Comparison of ENCODE assay signal across 8 cellular contexts in genomic region chr15:44501768-44502366, GRCh38. TPM values are rescaled to one million over a fixed set of nuclear protein-coding genes. Genes with fewer than 3 reads are reported as not detected.
A peak's percentile ranks its signal among the peaks of the same experiment; 100 is the strongest.
DNase-seq lines count a peak whose midpoint lies in the region; ATAC-seq and TF ChIP-seq lines count a peak whose summit lies in the region.

No MANE protein-coding gene starts in this region.

- no peaks in the 10 kb centered on the region for H4K20me1 ChIP-seq in hepatocyte (ENCODE audit: insufficient read depth, poor library complexity, severe bottlenecking)

- H3K4me3 Mint-ChIP-seq in activated CD8-positive, alpha-beta T cell treated with anti-CD3 and anti-CD28 coated beads, Interleukin-2, amount 10 ng/mL, durations not matched to agents 7 days and 5 days, result no peak overlapping the region
- no peak overlapping the region for H3K4me3 Mint-ChIP-seq in stimulated activated effector memory CD8-positive, alpha-beta T cell treated with anti-CD3 and anti-CD28 coated beads, Interleukin-12 subunit alpha, Interleukin-12 subunit beta, amount 100 ng/mL, for 72 hours

- no peaks in the 10 kb centered on the region for H3K79me2 ChIP-seq in hepatocyte

- TF ChIP-seq CTCF in LNCaP clone FGC (IDR thresholded peaks at IDR 0.05; ENCODE audit: control insufficient read depth, extremely low read depth, insufficient read depth), result peak; percentile 67
- TF ChIP-seq CTCF in hepatocyte (IDR thresholded peaks at IDR 0.05; ENCODE audit: poor library complexity), result peak; percentile 64

- no peaks in the 10 kb centered on the region for H3K9me2 ChIP-seq in hepatocyte (replicated peaks; ENCODE audit: insufficient read depth)

- no peaks in the 10 kb centered on the region for H3K27me3 ChIP-seq in hepatocyte

- no peaks in the 10 kb centered on the region for H3K9me3 Mint-ChIP-seq in activated CD8-positive, alpha-beta T cell treated with anti-CD3 and anti-CD28 coated beads, Interleukin-2, amount 10 ng/mL, durations not matched to agents 7 days and 5 days (ENCODE audit: insufficient read depth)
- H3K9me3 Mint-ChIP-seq in stimulated activated effector memory CD8-positive, alpha-beta T cell treated with anti-CD3 and anti-CD28 coated beads, Interleukin-12 subunit alpha, Interleukin-12 subunit beta, amount 100 ng/mL, for 72 hours, result no peaks in the 10 kb centered on the region

- ATAC-seq in activated CD8-positive, alpha-beta T cell treated with anti-CD3 and anti-CD28 coated beads, Interleukin-2, amount 10 ng/mL, durations not matched to agents 7 days and 5 days, result peak; percentile 47
- peak; percentile 42 for ATAC-seq in stimulated activated effector memory CD8-positive, alpha-beta T cell treated with anti-CD3 and anti-CD28 coated beads, Interleukin-12 subunit alpha, Interleukin-12 subunit beta, amount 100 ng/mL, for 72 hours

- H3K9me3 ChIP-seq in hepatocyte (ENCODE audit: low read depth), result no peaks in the 10 kb centered on the region

- H3K4me1 ChIP-seq in hepatocyte (ENCODE audit: insufficient read depth), result no peaks in the 10 kb centered on the region

- no peak overlapping the region for H3K4me3 ChIP-seq in LNCaP clone FGC (ENCODE audit: low read depth, low read length)
- H3K4me3 ChIP-seq in hepatocyte, result no peak overlapping the region

- H3K36me3 ChIP-seq in hepatocyte (replicated peaks; ENCODE audit: insufficient read depth, low read depth), result no peaks in the 10 kb centered on the region

- no peak overlapping the region for H3K27ac ChIP-seq in hepatocyte

- DNase-seq in NCI-H510A treated with DMSO at 0.1 percent for 48 hours (lab: John Stamatoyannopoulos, UW) (peak; percentile 14), NCI-H510A (lab: John Stamatoyannopoulos, UW) (no peak), LNCaP clone FGC (ENCODE audit: low read depth) (no peak), hepatocyte (ENCODE audit: low spot score) (peak; percentile 25), islet precursor cell (no peak)
- DNase-seq in activated CD8-positive, alpha-beta T cell treated with anti-CD3 and anti-CD28 coated beads, Interleukin-2, amount 10 ng/mL, durations not matched to agents 7 days and 5 days, result no peak
- no peak for DNase-seq in stimulated activated effector memory CD8-positive, alpha-beta T cell treated with anti-CD3 and anti-CD28 coated beads, Interleukin-12 subunit alpha, Interleukin-12 subunit beta, amount 100 ng/mL, for 72 hours (ENCODE audit: low spot score in 2 of 2)
- DNase-seq in stimulated activated CD8-positive, alpha-beta memory T cell treated with anti-CD3 and anti-CD28 coated beads, Interleukin-4, amount 100 ng/mL, for 48 hours, result no peak

- no peak overlapping the region for H2AFZ ChIP-seq in hepatocyte

- 78% methylated on average over 3 of the region's 3 CpGs for WGBS in hepatocyte (ENCODE audit: low lambda C conversion rate, missing lambda C conversion rate)

- CTCF ChIA-PET in activated CD8-positive, alpha-beta T cell treated with anti-CD3 and anti-CD28 coated beads, Interleukin-2, amount 10 ng/mL, durations not matched to agents 7 days and 5 days (lab: Charles Lee), result interaction anchor here (0.6 to 2.0 kb wide), 24 partner anchors 9 to 311 kb away, joined by 3 to 28 read pairs (median 4); partner anchors contain the start of genes CTDSPL2 and GOLM2

- H3K27ac Mint-ChIP-seq in activated CD8-positive, alpha-beta T cell treated with anti-CD3 and anti-CD28 coated beads, Interleukin-2, amount 10 ng/mL, durations not matched to agents 7 days and 5 days, result no peak overlapping the region
- H3K27ac Mint-ChIP-seq in stimulated activated effector memory CD8-positive, alpha-beta T cell treated with anti-CD3 and anti-CD28 coated beads, Interleukin-12 subunit alpha, Interleukin-12 subunit beta, amount 100 ng/mL, for 72 hours, result peak overlapping the region; percentile 83

- no peaks in the 10 kb centered on the region for H3K27me3 Mint-ChIP-seq in activated CD8-positive, alpha-beta T cell treated with anti-CD3 and anti-CD28 coated beads, Interleukin-2, amount 10 ng/mL, durations not matched to agents 7 days and 5 days (ENCODE audit: low read depth)

- H3K36me3 Mint-ChIP-seq in activated CD8-positive, alpha-beta T cell treated with anti-CD3 and anti-CD28 coated beads, Interleukin-2, amount 10 ng/mL, durations not matched to agents 7 days and 5 days (ENCODE audit: low read depth), result peaks cover 24% of the 10 kb centered on the region
- peaks cover 98% of the 10 kb centered on the region for H3K36me3 Mint-ChIP-seq in stimulated activated effector memory CD8-positive, alpha-beta T cell treated with anti-CD3 and anti-CD28 coated beads, Interleukin-12 subunit alpha, Interleukin-12 subunit beta, amount 100 ng/mL, for 72 hours

- H3K4me1 Mint-ChIP-seq in activated CD8-positive, alpha-beta T cell treated with anti-CD3 and anti-CD28 coated beads, Interleukin-2, amount 10 ng/mL, durations not matched to agents 7 days and 5 days (ENCODE audit: low read depth), result peaks cover 10% of the 10 kb centered on the region
- peaks cover 19% of the 10 kb centered on the region for H3K4me1 Mint-ChIP-seq in stimulated activated effector memory CD8-positive, alpha-beta T cell treated with anti-CD3 and anti-CD28 coated beads, Interleukin-12 subunit alpha, Interleukin-12 subunit beta, amount 100 ng/mL, for 72 hours

- POLR2A ChIA-PET in activated CD8-positive, alpha-beta T cell treated with anti-CD3 and anti-CD28 coated beads, Interleukin-2, amount 10 ng/mL, durations not matched to agents 7 days and 5 days (lab: Charles Lee), result interaction anchor here (0.6 to 1.0 kb wide), 2 partner anchors 75 to 211 kb away, joined by 3 to 7 read pairs; partner anchors contain the start of gene CTDSPL2

- no peak overlapping the region for H3K4me2 ChIP-seq in hepatocyte

RNA-seq across cellular contexts. Expression of gene EIF3J, which starts 35.1 kb away (rescaled TPM):
- total RNA-seq in activated CD8-positive, alpha-beta T cell treated with anti-CD3 and anti-CD28 coated beads, Interleukin-2, amount 10 ng/mL, durations not matched to agents 7 days and 5 days, result 100 to 1,000 TPM in 1 of 2 experiments, 10 to 100 TPM in 1; 91.6 to 100 TPM
- total RNA-seq in hepatocyte, result 46.4 and 52.9 TPM in 2 replicates
- 29.2 and 33.9 TPM in 2 replicates for polyA plus RNA-seq in hepatocyte

Comparison
In these comparisons a context has a peak if more than half of its experiments do, and no peak if none do; other contexts are left out.
1. DNase-seq: peak in NCI-H510A treated with DMSO at 0.1 percent for 48 hours (single experiment) and hepatocyte (single experiment); none in NCI-H510A (single experiment), LNCaP clone FGC (single experiment), activated CD8-positive, alpha-beta T cell treated with anti-CD3 and anti-CD28 coated beads, Interleukin-2, amount 10 ng/mL, durations not matched to agents 7 days and 5 days (single experiment), stimulated activated effector memory CD8-positive, alpha-beta T cell treated with anti-CD3 and anti-CD28 coated beads, Interleukin-12 subunit alpha, Interleukin-12 subunit beta, amount 100 ng/mL, for 72 hours (0 of 2), islet precursor cell (single experiment) and stimulated activated CD8-positive, alpha-beta memory T cell treated with anti-CD3 and anti-CD28 coated beads, Interleukin-4, amount 100 ng/mL, for 48 hours (single experiment).